16 cellular contexts compared by ENCODE assay signal in the genomic region with DNA sequence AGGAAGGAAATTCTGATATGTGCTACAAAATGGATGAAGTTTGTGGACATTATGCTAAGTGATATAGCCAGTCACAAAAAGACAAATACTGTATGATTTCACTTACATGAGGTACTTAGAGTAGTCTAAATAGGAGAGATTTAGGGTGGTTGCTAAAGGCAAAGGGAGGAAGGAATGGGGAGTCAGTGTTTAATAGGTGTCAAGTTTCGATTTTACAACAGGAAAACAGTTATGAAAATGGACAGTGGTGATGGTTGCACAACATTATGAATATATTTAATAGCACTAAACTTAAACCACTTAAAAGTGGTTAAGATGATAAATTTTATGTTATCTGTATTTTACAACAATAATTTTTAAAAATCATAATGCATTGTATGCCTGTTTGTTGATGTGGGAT.
"Had no signal": no experiment of that assay in that cellular context is flagged by ENCODE, and none has a peak within 500 bp of the region (broad histone marks: within the 10 kb centered on the region; RNA-seq: fewer than 3 reads in every experiment).

No MANE protein-coding gene starts in this region.

- H3K27me3 ChIP-seq: neutrophil, tibial nerve had no signal

- DNase-seq: activated CD4-positive, alpha-beta T cell treated with anti-CD3 and anti-CD28 coated beads, Interleukin-2, amount 50 U/mL, for 1 hour; activated CD8-positive, alpha-beta memory T cell treated with anti-CD3 and anti-CD28 coated beads for 24 hours; activated naive CD4-positive, alpha-beta T cell; activated naive CD8-positive, alpha-beta T cell treated with anti-CD3 and anti-CD28 coated beads, Interleukin-2, amount 10 ng/mL, durations not matched to agents 7 days and 5 days; cerebellar nuclear complex; naive thymus-derived CD4-positive, alpha-beta T cell; posterior cingulate gyrus; stimulated activated CD4-positive, alpha-beta T cell treated with anti-CD3 and anti-CD28 coated beads, Interleukin-4, amount 100 ng/mL, for 24 hours; stimulated activated naive CD4-positive, alpha-beta T cell treated with Interleukin-2 at 50 U/mL for 16 hours; substantia nigra; T-helper 9 cell had no signal

- H3K4me3 ChIP-seq: lung, tibial nerve had no signal

- FAIRE-seq: islet of Langerhans had no signal

- H3K27ac ChIP-seq: neutrophil, tibial nerve had no signal

- H3K36me3 ChIP-seq: neutrophil, tibial nerve had no signal

- ATAC-seq: activated CD4-positive, CD25-positive, alpha-beta regulatory T cell treated with anti-CD3 and anti-CD28 coated beads, Interleukin-2, amount 50 U/mL, for 24 hours; naive thymus-derived CD4-positive, alpha-beta T cell had no signal
